In the genomic region with DNA sequence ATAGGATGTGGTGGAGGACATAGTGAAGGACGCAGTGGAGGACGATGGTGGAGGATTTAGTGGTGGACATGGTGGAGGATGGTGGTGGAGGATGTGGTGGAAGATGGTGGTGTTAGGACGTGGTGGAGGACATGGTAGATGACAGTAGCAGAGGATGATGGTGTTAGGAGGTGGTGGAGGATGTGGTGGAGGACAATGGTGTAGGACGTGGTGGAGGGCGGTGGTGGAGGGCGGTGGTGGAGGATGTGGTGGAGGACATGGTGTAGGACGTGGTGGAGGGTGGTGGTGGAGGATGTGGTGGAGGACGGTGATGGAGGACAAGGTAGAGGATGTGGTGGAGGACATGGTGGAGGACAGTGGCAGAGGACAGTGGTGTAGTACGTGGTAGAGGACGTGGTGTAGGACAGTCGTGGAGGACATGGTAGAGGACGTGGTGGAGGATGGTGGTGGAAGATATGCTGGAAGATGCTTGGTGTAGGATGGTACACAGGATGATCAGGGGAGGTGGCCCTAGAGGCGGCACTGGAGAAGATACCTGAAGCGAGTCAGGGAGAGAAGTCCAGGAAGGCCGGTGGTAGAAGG, we compare ENCODE assay signal across 2 cellular contexts.
TF ChIP-seq lines count a peak whose summit lies in the region.

No MANE protein-coding gene starts in this region.

TF ChIP-seq in H1, 55 proteins besides CTCF, POLR2A, EP300 and RAD21:
- TF ChIP-seq ASH2L (IDR thresholded peaks at IDR 0.05; ENCODE audit: low read length) (no peak), SAP30 (IDR thresholded peaks at IDR 0.05; ENCODE audit: insufficient read depth, insufficient replicate concordance, low read length) (no peak), MAFK (IDR thresholded peaks at IDR 0.05; ENCODE audit: low read depth, low read length) (no peak), FOSL1 (IDR thresholded peaks at IDR 0.05; ENCODE audit: insufficient read depth, low read depth, low read length) (no peak), CHD1 (IDR thresholded peaks at IDR 0.05; ENCODE audit: low read depth, low read length) (no peak), SP4 (IDR thresholded peaks at IDR 0.05; ENCODE audit: low read length) (no peak), CHD2 (IDR thresholded peaks at IDR 0.05; ENCODE audit: low read length) (no peak), YY1 (IDR thresholded peaks at IDR 0.05; ENCODE audit: low read depth, low read length) (no peak), NRF1 (IDR thresholded peaks at IDR 0.05; ENCODE audit: low read depth, low read length) (no peak), BCL11A (IDR thresholded peaks at IDR 0.05; ENCODE audit: low read depth in 2 of 2, low read length in 2 of 2) (no peak), KDM1A (IDR thresholded peaks at IDR 0.05; ENCODE audit: borderline replicate concordance, low read length) (no peak), KDM4A (IDR thresholded peaks at IDR 0.05; ENCODE audit: low read depth, low read length, severe bottlenecking) (no peak)
TF ChIP-seq in H1: peak in this region for 0.

TF ChIP-seq in GM12891, 5 proteins besides CTCF, POLR2A, EP300 and RAD21:
- TF ChIP-seq POLR2AphosphoS5 (IDR thresholded peaks at IDR 0.05; ENCODE audit: low read depth, low read length) (no peak), SPI1 (IDR thresholded peaks at IDR 0.05; ENCODE audit: low read depth, low read length) (no peak), POU2F2 (IDR thresholded peaks at IDR 0.05; ENCODE audit: low read depth, low read length) (no peak), PAX5 (IDR thresholded peaks at IDR 0.05; ENCODE audit: insufficient read depth, low read length, severe bottlenecking) (no peak), TAF1 (IDR thresholded peaks at IDR 0.05; ENCODE audit: low read depth, low read length) (no peak)
